Comparison of ENCODE assay signal across 9 cellular contexts in genomic region chr17:50550661-50551432, GRCh38. TPM values are rescaled to one million over a fixed set of nuclear protein-coding genes. Genes with fewer than 3 reads are reported as not detected.
DNase-seq lines count a peak whose midpoint lies in the region; ATAC-seq, FAIRE-seq and TF ChIP-seq lines count a peak whose summit lies in the region.
"Had no signal": no experiment of that assay in that cellular context is flagged by ENCODE, and none has a peak within 500 bp of the region (broad histone marks: within the 10 kb centered on the region; RNA-seq: fewer than 3 reads in every experiment).

No MANE protein-coding gene starts in this region.

- H4K20me1 ChIP-seq in K562 (replicated peaks; ENCODE audit: control insufficient read depth, insufficient read depth, low read length): no peaks in the 10 kb centered on the region; the same call in 1 of the 2 replicates

- no peak overlapping the region for H3K4me2 ChIP-seq in K562 (ENCODE audit: insufficient read depth, low read length)

- no peaks in the 10 kb centered on the region for H3K9me3 ChIP-seq in K562 (replicated peaks; ENCODE audit: control insufficient read depth, insufficient read depth, low read depth, low read length)

- TF ChIP-seq POLR2A in K562 (conservative IDR thresholded peaks at IDR 0.05): no peak

- POLR2A ChIA-PET in K562 (lab: Yijun Ruan, JAX): interaction anchor here (0.5 to 1.3 kb wide), 10 partner anchors 9 to 309 kb away, joined by 3 to 7 read pairs (median 3); partner anchors contain the start of gene CACNA1G

- CTCF ChIA-PET in K562 (lab: Yijun Ruan, JAX; ENCODE audit: low intra/inter-chr PET ratio): interaction anchor here (0.6 to 1.9 kb wide), 6 partner anchors 62 to 145 kb away, joined by 3 to 7 read pairs (median 4); no protein-coding TSS in a partner anchor

- no peaks in the 10 kb centered on the region for H3K9me1 ChIP-seq in K562 (ENCODE audit: control insufficient read depth, insufficient read depth, low read length)

- no peak for TF ChIP-seq EP300 in K562 (IDR thresholded peaks at IDR 0.05; ENCODE audit: low read length)

- H3K9ac ChIP-seq in K562 (ENCODE audit: insufficient read depth in 1 of 2, low read depth in 2 of 2, low read length in 2 of 2): no peak overlapping the region; a peak in 1 of 4 replicates

- H3K36me3 ChIP-seq in K562 (ENCODE audit: control insufficient read depth, insufficient read depth, low read length): no peaks in the 10 kb centered on the region

- intact Hi-C loops in K562 (cut with micrococcal nuclease): loop anchor here (1.0 to 2.0 kb wide), 3 partner anchors 76 to 144 kb away; no protein-coding TSS in a partner anchor

- TF ChIP-seq RAD21 in K562 (CRISPR knock-in tag; conservative IDR thresholded peaks at IDR 0.05 in 1 of 2, IDR thresholded peaks at IDR 0.05 in 1 of 2): peak; percentile 89 to 97

- ATAC-seq in K562: peak; percentile 90
- no peak for ATAC-seq in HG03025 (IDR thresholded peaks at IDR 0.05; ENCODE audit: low FRiP score, unreplicated experiment)
- ATAC-seq in HG02970 (IDR thresholded peaks at IDR 0.05; ENCODE audit: low FRiP score, unreplicated experiment): no peak

- H3K27me3 ChIP-seq in K562 (ENCODE audit: control insufficient read depth in 2 of 2, insufficient read depth in 2 of 2, low read length in 2 of 2): peaks cover 3 to 34% of the 10 kb centered on the region in 2 experiments; a peak in 2 of 5 replicates

- TF ChIP-seq CTCF in K562 (IDR thresholded peaks at IDR 0.05 in 2 of 3, conservative IDR thresholded peaks at IDR 0.05 in 1 of 3; ENCODE audit: insufficient read depth in 2 of 3, low read depth in 1 of 3, low read length in 3 of 3): peak; percentile 89 to 95 (median 94)

- no peak overlapping the region for H2AFZ ChIP-seq in K562 (ENCODE audit: low read depth, low read length)

- H3K4me3 ChIP-seq in K562: no peak overlapping the region

- peak; percentile 52 for DNase-seq in NCI-H1436 (lab: John Stamatoyannopoulos, UW)
- no peak for DNase-seq in NCI-H1436 treated with DMSO at 0.1 percent for 48 hours (lab: John Stamatoyannopoulos, UW)
- DNase-seq in NCI-H2227 treated with DMSO at 0.1 percent for 48 hours (lab: John Stamatoyannopoulos, UW): peak; percentile 78
- peak; percentile 73 to 87 (median 75) for DNase-seq in K562 (ENCODE audit: extremely low read depth in 1 of 4, low spot score in 3 of 4)
- DNase-seq in iris pigment epithelial cell (ENCODE audit: low read depth): peak; percentile 88
- DNase-seq in superior temporal gyrus (ENCODE audit: extremely low spot score): peak; percentile 86
- DNase-seq: CD4-positive, CD25-positive, alpha-beta regulatory T cell had no signal

- no TSS peak for BruUV-seq in K562 (replicated peaks; lab: Mats Ljungman, UMichigan)

- H3K27ac ChIP-seq in K562 (ENCODE audit: extremely low read depth, low read depth, low read length): no peak overlapping the region

- H3K79me2 ChIP-seq in K562 (ENCODE audit: control insufficient read depth, insufficient read depth, low read length): no peaks in the 10 kb centered on the region

- peak; percentile 91 for FAIRE-seq in K562 (lab: Jason Lieb, UNC)

- in situ Hi-C loops in K562 (cut with MboI): no loop called here

- H3K4me1 ChIP-seq in K562 (replicated peaks in 1 of 2; ENCODE audit: control insufficient read depth in 2 of 2, insufficient read depth in 2 of 2, low read length in 2 of 2): peaks cover 6 to 43% of the 10 kb centered on the region in 2 experiments; a peak in 4 of 5 replicates

- 25% methylated on average over 31 of the region's 32 CpGs for WGBS in K562 (ENCODE audit: insufficient coverage, low coverage, missing lambda C conversion rate)

RNA-seq across cellular contexts. Expression of gene SPATA20, which starts 3.9 kb away (rescaled TPM):
- total RNA-seq in K562 (2011; cell fraction: chromatin; rRNA removed; ENCODE audit: low replicate concordance): 6.5 and 16.4 TPM in 2 replicates
- total RNA-seq in K562 (2011; cell fraction: nucleolus; rRNA removed): 10.9 and 11.0 TPM in 2 replicates
- total RNA-seq in K562 (2011; cell fraction: nucleoplasm; rRNA removed): 5.4 and 7.9 TPM in 2 replicates
- total RNA-seq in K562 (2014; rRNA removed) (1.0 and 2.6 TPM in 2 replicates), K562 (2014; rRNA removed; fragmentation: Illumina TruSeq; extraction: Trizol) (0.67 and 0.80 TPM in 2 replicates), K562 (2015; rRNA removed; fragmentation: Illumina TruSeq; extraction: Trizol) (1.8 and 2.1 TPM in 2 replicates), K562 (2021) (2.5 and 3.2 TPM in 2 replicates)
- polyA plus RNA-seq in K562 (2011; rRNA removed) (1.5 and 5.8 TPM in 2 replicates), K562 (2014; fragmentation: Illumina TruSeq; extraction: Trizol) (1.3 and 2.1 TPM in 2 replicates), K562 (2014; fragmentation: Nextera tagmentation; extraction: Ambion mirVana) (under 1 TPM; 0.08 to 0.13 TPM), K562 (2014; rRNA removed) (3.7 and 4.0 TPM in 2 replicates)
- 1.6 and 2.9 TPM in 2 replicates for polyA plus RNA-seq in K562 (2011; cell fraction: cytosol; rRNA removed)
- 33.3 and 59.9 TPM in 2 replicates for polyA plus RNA-seq in K562 (2011; cell fraction: nucleus; rRNA removed)
- 2.7 and 9.9 TPM in 2 replicates for polyA plus RNA-seq in K562 (2012)
- polyA minus RNA-seq in K562 (2011; rRNA and poly(A)+ RNA removed): 1.6 and 1.8 TPM in 2 replicates
- 0.48 and 5.2 TPM in 2 replicates for polyA minus RNA-seq in K562 (2011; cell fraction: cytosol; rRNA and poly(A)+ RNA removed)
- 7.9 and 20.1 TPM in 2 replicates for polyA minus RNA-seq in K562 (2011; cell fraction: nucleus; rRNA and poly(A)+ RNA removed)

RNA-seq across cellular contexts. Expression of gene CACNA1G, which starts 9.7 kb away (rescaled TPM):
- 0.23 TPM in 2 replicates for total RNA-seq in K562 (2011; cell fraction: chromatin; rRNA removed; ENCODE audit: low replicate concordance)
- not detected in 2 replicates for total RNA-seq in K562 (2011; cell fraction: nucleolus; rRNA removed)
- not detected in 2 replicates for total RNA-seq in K562 (2011; cell fraction: nucleoplasm; rRNA removed)
- total RNA-seq in K562 (2014; rRNA removed) (not detected in 2 replicates), K562 (2014; rRNA removed; fragmentation: Illumina TruSeq; extraction: Trizol) (not detected in 2 replicates), K562 (2015; rRNA removed; fragmentation: Illumina TruSeq; extraction: Trizol) (not detected in 2 replicates), K562 (2021) (not detected in 2 replicates)
- polyA plus RNA-seq in K562 (2011; rRNA removed) (0.01 TPM in 1 of 2 replicates, not detected in the other), K562 (2014; fragmentation: Illumina TruSeq; extraction: Trizol) (not detected in 2 replicates), K562 (2014; fragmentation: Nextera tagmentation; extraction: Ambion mirVana) (not detected), K562 (2014; rRNA removed) (not detected in 2 replicates)
- polyA plus RNA-seq in K562 (2011; cell fraction: cytosol; rRNA removed): 0.07 TPM in 1 of 2 replicates, not detected in the other
- polyA plus RNA-seq in K562 (2011; cell fraction: nucleus; rRNA removed): 0.07 TPM in 2 replicates
- polyA plus RNA-seq in K562 (2012): 0.06 TPM in 1 of 2 replicates, not detected in the other
- not detected in 2 replicates for polyA minus RNA-seq in K562 (2011; rRNA and poly(A)+ RNA removed)
- not detected in 2 replicates for polyA minus RNA-seq in K562 (2011; cell fraction: cytosol; rRNA and poly(A)+ RNA removed)
- not detected in 2 replicates for polyA minus RNA-seq in K562 (2011; cell fraction: nucleus; rRNA and poly(A)+ RNA removed)
- polyA plus RNA-seq: CD4-positive, CD25-positive, alpha-beta regulatory T cell had no signal

RNA-seq across cellular contexts. Expression of gene EPN3, which starts 18.3 kb away (rescaled TPM):
- 0.09 TPM in 1 of 2 replicates, not detected in the other for total RNA-seq in K562 (2011; cell fraction: chromatin; rRNA removed; ENCODE audit: low replicate concordance)
- total RNA-seq in K562 (2011; cell fraction: nucleolus; rRNA removed): 0.33 TPM in 1 of 2 replicates, not detected in the other
- not detected in 2 replicates for total RNA-seq in K562 (2011; cell fraction: nucleoplasm; rRNA removed)
- total RNA-seq in K562 (2014; rRNA removed) (not detected in 2 replicates), K562 (2014; rRNA removed; fragmentation: Illumina TruSeq; extraction: Trizol) (not detected in 2 replicates), K562 (2015; rRNA removed; fragmentation: Illumina TruSeq; extraction: Trizol) (not detected in 2 replicates), K562 (2021) (0.16 TPM in 2 replicates)
- polyA plus RNA-seq in K562 (2011; rRNA removed) (not detected in 2 replicates), K562 (2014; fragmentation: Illumina TruSeq; extraction: Trizol) (not detected in 2 replicates), K562 (2014; fragmentation: Nextera tagmentation; extraction: Ambion mirVana) (not detected), K562 (2014; rRNA removed) (not detected in 2 replicates)
- 0.01 TPM in 1 of 2 replicates, not detected in the other for polyA plus RNA-seq in K562 (2011; cell fraction: cytosol; rRNA removed)
- 0.04 and 0.07 TPM in 2 replicates for polyA plus RNA-seq in K562 (2011; cell fraction: nucleus; rRNA removed)
- polyA plus RNA-seq in K562 (2012): not detected in 2 replicates
- polyA minus RNA-seq in K562 (2011; rRNA and poly(A)+ RNA removed): 0.09 TPM in 1 of 2 replicates, not detected in the other
- polyA minus RNA-seq in K562 (2011; cell fraction: cytosol; rRNA and poly(A)+ RNA removed): not detected in 2 replicates
- 0.11 TPM in 1 of 2 replicates, not detected in the other for polyA minus RNA-seq in K562 (2011; cell fraction: nucleus; rRNA and poly(A)+ RNA removed)
- total RNA-seq: CD4-positive, CD25-positive, alpha-beta regulatory T cell had no signal
- polyA plus RNA-seq: CD4-positive, CD25-positive, alpha-beta regulatory T cell had no signal

RNA-seq across cellular contexts. Expression of gene MYCBPAP, which starts 42.6 kb away (rescaled TPM):
- not detected in 2 replicates for total RNA-seq in K562 (2011; cell fraction: chromatin; rRNA removed; ENCODE audit: low replicate concordance)
- total RNA-seq in K562 (2011; cell fraction: nucleolus; rRNA removed): 0.50 TPM in 1 of 2 replicates, not detected in the other
- 0.31 and 1.5 TPM in 2 replicates for total RNA-seq in K562 (2011; cell fraction: nucleoplasm; rRNA removed)
- not detected in 2 replicates for total RNA-seq in K562 (2014; rRNA removed)
- total RNA-seq in K562 (2014; rRNA removed; fragmentation: Illumina TruSeq; extraction: Trizol): not detected in 2 replicates
- total RNA-seq in K562 (2015; rRNA removed; fragmentation: Illumina TruSeq; extraction: Trizol): not detected in 2 replicates
- not detected in 2 replicates for total RNA-seq in K562 (2021)
- polyA plus RNA-seq in K562 (2011; rRNA removed): not detected in 2 replicates
- not detected in 2 replicates for polyA plus RNA-seq in K562 (2011; cell fraction: cytosol; rRNA removed)
- polyA plus RNA-seq in K562 (2011; cell fraction: nucleus; rRNA removed): 0.07 TPM in 1 of 2 replicates, not detected in the other
- polyA plus RNA-seq in K562 (2012): not detected in 2 replicates
- not detected in 2 replicates for polyA plus RNA-seq in K562 (2014; fragmentation: Illumina TruSeq; extraction: Trizol)
- polyA plus RNA-seq in K562 (2014; fragmentation: Nextera tagmentation; extraction: Ambion mirVana): not detected
- not detected in 2 replicates for polyA plus RNA-seq in K562 (2014; rRNA removed)
- polyA minus RNA-seq in K562 (2011; rRNA and poly(A)+ RNA removed): not detected in 2 replicates
- polyA minus RNA-seq in K562 (2011; cell fraction: cytosol; rRNA and poly(A)+ RNA removed): not detected in 2 replicates
- not detected in 2 replicates for polyA minus RNA-seq in K562 (2011; cell fraction: nucleus; rRNA and poly(A)+ RNA removed)
